8 cellular contexts compared by ENCODE assay signal in the genomic region with DNA sequence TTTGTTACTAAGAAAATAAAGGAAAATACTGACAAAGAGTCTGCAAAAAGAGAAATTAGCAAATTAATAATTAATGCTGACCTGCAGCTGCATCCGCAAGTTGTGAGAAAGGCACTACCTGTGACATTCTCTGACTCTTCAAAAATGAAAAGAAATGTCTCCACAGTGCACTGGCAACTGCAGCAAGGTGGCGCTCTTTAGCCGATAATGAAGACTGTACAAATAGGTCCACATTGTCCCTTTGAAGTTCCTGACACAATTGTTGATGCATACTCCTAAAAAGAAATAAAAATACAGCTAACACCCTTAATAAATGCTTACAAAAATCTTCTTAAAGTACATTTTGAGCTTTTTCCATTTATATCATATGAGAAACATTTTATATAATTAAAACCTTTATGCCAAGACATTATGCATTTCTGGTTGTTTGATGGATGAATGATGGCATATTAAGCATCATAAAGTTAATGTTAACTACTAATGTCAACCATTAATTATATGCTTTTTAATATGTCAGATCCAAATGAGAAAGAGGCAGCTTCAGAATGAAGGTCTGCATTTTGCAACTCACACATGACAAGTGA.
DNase-seq lines count a peak whose midpoint lies in the region; TF ChIP-seq lines count a peak whose summit lies in the region.

No MANE protein-coding gene starts in this region.

- no peak overlapping the region for H3K9ac ChIP-seq in MM.1S (ENCODE audit: low read length)

- H3K27me3 ChIP-seq in MM.1S (replicated peaks; ENCODE audit: insufficient read depth, low read length) = no peaks in the 10 kb centered on the region
- no peaks in the 10 kb centered on the region for H3K27me3 ChIP-seq in adrenal gland
- H3K27me3 ChIP-seq in hepatocyte = no peaks in the 10 kb centered on the region

- peak; percentile 45 to 66 for DNase-seq in NCI-H2081 (lab: John Stamatoyannopoulos, UW)
- DNase-seq in NCI-H2081 treated with DMSO at 0.1 percent for 48 hours (lab: John Stamatoyannopoulos, UW) = no peak
- DNase-seq in HEK293T (ENCODE audit: extremely low spot score) = peak; percentile 60
- peak; percentile 69 for DNase-seq in MM.1S
- peak; percentile 46 for DNase-seq in T follicular helper cell (ENCODE audit: low read depth)
- DNase-seq in adrenal gland = peak; percentile 54 to 89 (median 69)
- peak; percentile 85 for DNase-seq in hepatocyte (ENCODE audit: low spot score)
- peak; percentile 33 for DNase-seq in smooth muscle cell of the brain vasculature (ENCODE audit: low read depth, low spot score)

- CTCF ChIA-PET in HEK293T (lab: Yijun Ruan, JAX) = interaction anchor here (0.6 to 1.5 kb wide), 8 partner anchors 11 to 84 kb away, joined by 3 to 7 read pairs (median 3); no protein-coding TSS in a partner anchor

- no peaks in the 10 kb centered on the region; the same call in 1 of the 2 replicates for H4K20me1 ChIP-seq in MM.1S (ENCODE audit: insufficient read depth, low read length)
- H4K20me1 ChIP-seq in hepatocyte (ENCODE audit: insufficient read depth, poor library complexity, severe bottlenecking) = no peaks in the 10 kb centered on the region

- TF ChIP-seq CTCF in MM.1S (IDR thresholded peaks at IDR 0.05; ENCODE audit: low read length) = peak; percentile 84
- peak; percentile 63 to 90 (median 73) for TF ChIP-seq CTCF in adrenal gland (IDR thresholded peaks at IDR 0.05)
- peak; percentile 96 for TF ChIP-seq CTCF in hepatocyte (IDR thresholded peaks at IDR 0.05; ENCODE audit: poor library complexity)

- no peaks in the 10 kb centered on the region for H3K79me2 ChIP-seq in MM.1S (ENCODE audit: low read length)
- H3K79me2 ChIP-seq in hepatocyte = no peaks in the 10 kb centered on the region

- no peaks in the 10 kb centered on the region for H3K9me3 ChIP-seq in MM.1S (replicated peaks; ENCODE audit: insufficient read depth, low read length)
- H3K9me3 ChIP-seq in adrenal gland (replicated peaks in 1 of 3) = no peaks in the 10 kb centered on the region
- no peaks in the 10 kb centered on the region for H3K9me3 ChIP-seq in hepatocyte (ENCODE audit: low read depth)

- H3K9me2 ChIP-seq in MM.1S (replicated peaks; ENCODE audit: insufficient read depth, low read length) = no peaks in the 10 kb centered on the region
- H3K9me2 ChIP-seq in hepatocyte (replicated peaks; ENCODE audit: insufficient read depth) = no peaks in the 10 kb centered on the region

- intact Hi-C loops in adrenal gland (cut with DNase I) = loop anchor here in 1 of 2 donors (5.0 to 10.0 kb wide), 2 partner anchors 119 to 208 kb away; no protein-coding TSS in a partner anchor

- POLR2A ChIA-PET in HEK293T (lab: Yijun Ruan, JAX) = no interaction called here

- no peaks in the 10 kb centered on the region for H3F3A ChIP-seq in MM.1S (ENCODE audit: insufficient read depth, low read length)

- H3K4me3 ChIP-seq in MM.1S (ENCODE audit: low read length) (no peak overlapping the region), adrenal gland (no peak overlapping the region), hepatocyte (no peak overlapping the region)

- H3K4me1 ChIP-seq in MM.1S (ENCODE audit: low read length) (no peaks in the 10 kb centered on the region), adrenal gland (replicated peaks in 1 of 2) (no peaks in the 10 kb centered on the region), hepatocyte (ENCODE audit: insufficient read depth) (no peaks in the 10 kb centered on the region)

- H3K36me3 ChIP-seq in MM.1S (replicated peaks; ENCODE audit: insufficient read depth, low read length) (no peaks in the 10 kb centered on the region), adrenal gland (replicated peaks in 1 of 2) (no peaks in the 10 kb centered on the region), hepatocyte (replicated peaks; ENCODE audit: insufficient read depth, low read depth) (no peaks in the 10 kb centered on the region)

- H3K27ac ChIP-seq in MM.1S (ENCODE audit: low read length) = no peak overlapping the region
- no peak overlapping the region for H3K27ac ChIP-seq in adrenal gland
- no peak overlapping the region for H3K27ac ChIP-seq in hepatocyte

- H2AFZ ChIP-seq in MM.1S (ENCODE audit: low read length) (no peak overlapping the region), hepatocyte (no peak overlapping the region)

- H3K4me2 ChIP-seq in MM.1S (ENCODE audit: low read depth, low read length) = no peak overlapping the region
- H3K4me2 ChIP-seq in hepatocyte = no peak overlapping the region

- WGBS in adrenal gland, 4 donors = 19 to 27% (median 21%) methylated on average over 3 of the region's 3 CpGs
- WGBS in hepatocyte (ENCODE audit: low lambda C conversion rate, missing lambda C conversion rate) = 26% methylated on average over 3 of the region's 3 CpGs

- no peak for TF ChIP-seq POLR2A in adrenal gland (IDR thresholded peaks at IDR 0.05)

TF ChIP-seq in HEK293T, 16 proteins besides CTCF, POLR2A, EP300 and RAD21:
- TF ChIP-seq LEF1 (IDR thresholded peaks at IDR 0.05; ENCODE audit: borderline replicate concordance) = 0 out of 2 replicates have a peak, but pooled peaks have one; percentile 59
- no peak for TF ChIP-seq FOXK2 (IDR thresholded peaks at IDR 0.05)
